In genomic region chr17:83179378-83179777, GRCh38 we compare ENCODE assay signal across 17 cellular contexts.
DNase-seq lines count a peak whose midpoint lies in the region; ATAC-seq and TF ChIP-seq lines count a peak whose summit lies in the region.
"Had no signal": no experiment of that assay in that cellular context is flagged by ENCODE, and none has a peak within 500 bp of the region (broad histone marks: within the 10 kb centered on the region; RNA-seq: fewer than 3 reads in every experiment).

No MANE protein-coding gene starts in this region.

- H3K9me3 ChIP-seq in right atrium auricular region (no peaks in the 10 kb centered on the region), aorta (ENCODE audit: control insufficient read depth, low read length) (no peaks in the 10 kb centered on the region)
- H3K9me3 ChIP-seq: BLaER1 treated with 17β-estradiol and CSF1 and Interleukin-3, amounts not matched to agents 10 nM and 100 nM; neutrophil had no signal

- no peak overlapping the region for H3K27ac Mint-ChIP-seq in chondrocyte (ENCODE audit: unreplicated experiment)
- H3K27ac Mint-ChIP-seq: activated T-cell treated with anti-CD3 and anti-CD28 coated beads, Interleukin-2, amount 50 U/mL, for 24 hours; memory B cell; T-helper 2 cell treated with Interferon-gamma antibody and Interleukin-4, amounts not matched to agents 5 μg/mL and 100 μg/mL, for 36 hours had no signal

- peaks cover 14% of the 10 kb centered on the region for H3K4me1 Mint-ChIP-seq in chondrocyte (ENCODE audit: low read depth)

- H3K36me3 Mint-ChIP-seq in chondrocyte (ENCODE audit: low read depth), result no peaks in the 10 kb centered on the region
- H3K36me3 Mint-ChIP-seq: memory B cell had no signal

- DNase-seq in right atrium auricular region (ENCODE audit: low spot score) (peak; percentile 54), Right ventricle myocardium superior (no peak), chondrocyte (ENCODE audit: low spot score) (peak; percentile 41), mucosa of gallbladder (ENCODE audit: low spot score) (peak; percentile 9), aorta (peak in 1 of 2 donors; percentile 69), iPS-NIHi11 (ENCODE audit: low spot score) (no peak)
- no peak for DNase-seq in effector CD8-positive, alpha-beta T cell (lab: John Stamatoyannopoulos, UW)
- DNase-seq: activated CD4-positive, alpha-beta T cell treated with anti-CD3 and anti-CD28 coated beads for 48 hours; activated T-cell treated with anti-CD3 and anti-CD28 coated beads, Interleukin-2, amount 50 U/mL, for 24 hours; H7; small intestine; stimulated activated naive CD4-positive, alpha-beta T cell had no signal

- H3K27me3 Mint-ChIP-seq in chondrocyte (ENCODE audit: low read depth), result no peaks in the 10 kb centered on the region
- H3K27me3 Mint-ChIP-seq: activated T-cell treated with anti-CD3 and anti-CD28 coated beads, Interleukin-2, amount 50 U/mL, for 24 hours had no signal

- H3K27me3 ChIP-seq in right atrium auricular region (no peaks in the 10 kb centered on the region), aorta (ENCODE audit: control insufficient read depth in 1 of 2, insufficient read depth in 2 of 2, low read length in 1 of 2) (no peaks in the 10 kb centered on the region)
- H3K27me3 ChIP-seq: BLaER1 treated with 17β-estradiol and CSF1 and Interleukin-3, amounts not matched to agents 10 nM and 100 nM; dorsolateral prefrontal cortex; neutrophil had no signal

- H3K4me1 ChIP-seq in right atrium auricular region, result peaks cover 0 to 16% of the 10 kb centered on the region in 2 donors
- H3K4me1 ChIP-seq in aorta (ENCODE audit: control insufficient read depth in 1 of 2, insufficient read depth in 2 of 2, low read length in 2 of 2), result no peaks in the 10 kb centered on the region

- intact Hi-C loops in Right ventricle myocardium superior (cut with DNase I), result no loop called here
- intact Hi-C loops in aorta (cut with DNase I), result no loop called here

- H3K9me3 Mint-ChIP-seq in chondrocyte (ENCODE audit: low read depth), result no peaks in the 10 kb centered on the region
- H3K9me3 Mint-ChIP-seq: activated T-cell treated with anti-CD3 and anti-CD28 coated beads, Interleukin-2, amount 50 U/mL, for 24 hours; memory B cell; T-helper 2 cell treated with Interferon-gamma antibody and Interleukin-4, amounts not matched to agents 5 μg/mL and 100 μg/mL, for 36 hours had no signal

- H3K27ac ChIP-seq in right atrium auricular region, result no peak overlapping the region
- no peak overlapping the region for H3K27ac ChIP-seq in aorta (ENCODE audit: low read depth in 1 of 2, low read length in 2 of 2)
- H3K27ac ChIP-seq: neutrophil had no signal

- TF ChIP-seq CTCF in right atrium auricular region (IDR thresholded peaks at IDR 0.05) (no peak), chondrocyte (IDR thresholded peaks at IDR 0.05) (no peak)

- WGBS in aorta, 2 donors, result 86 to 90% methylated on average over 12 of the region's 12 CpGs

- H3K4me3 Mint-ChIP-seq in chondrocyte (ENCODE audit: unreplicated experiment), result no peak overlapping the region
- H3K4me3 Mint-ChIP-seq: activated T-cell treated with anti-CD3 and anti-CD28 coated beads, Interleukin-2, amount 50 U/mL, for 24 hours; memory B cell; T-helper 2 cell treated with Interferon-gamma antibody and Interleukin-4, amounts not matched to agents 5 μg/mL and 100 μg/mL, for 36 hours had no signal

- ATAC-seq in Right ventricle myocardium superior (ENCODE audit: poor library complexity) (no peak), aorta (ENCODE audit: low FRiP score) (peak; percentile 46)

- H3K36me3 ChIP-seq in right atrium auricular region (no peaks in the 10 kb centered on the region), aorta (ENCODE audit: control insufficient read depth in 1 of 2, insufficient read depth in 2 of 2, low read length in 1 of 2) (no peaks in the 10 kb centered on the region)
- H3K36me3 ChIP-seq: BLaER1 treated with 17β-estradiol and CSF1 and Interleukin-3, amounts not matched to agents 10 nM and 100 nM; neutrophil had no signal

- H3K4me3 ChIP-seq in right atrium auricular region (no peak overlapping the region), aorta (ENCODE audit: low read length in 2 of 2) (no peak overlapping the region)
- H3K4me3 ChIP-seq: BLaER1 treated with 17β-estradiol and CSF1 and Interleukin-3, amounts not matched to agents 10 nM and 100 nM; dorsolateral prefrontal cortex had no signal

Comparison
In these comparisons a context has a peak if more than half of its experiments do, and no peak if none do; other contexts are left out.
1. DNase-seq: peak in right atrium auricular region (single experiment), chondrocyte (single experiment) and mucosa of gallbladder (single experiment); none in Right ventricle myocardium superior (single experiment), effector CD8-positive, alpha-beta T cell (single experiment) and iPS-NIHi11 (single experiment).